In the genomic region with DNA sequence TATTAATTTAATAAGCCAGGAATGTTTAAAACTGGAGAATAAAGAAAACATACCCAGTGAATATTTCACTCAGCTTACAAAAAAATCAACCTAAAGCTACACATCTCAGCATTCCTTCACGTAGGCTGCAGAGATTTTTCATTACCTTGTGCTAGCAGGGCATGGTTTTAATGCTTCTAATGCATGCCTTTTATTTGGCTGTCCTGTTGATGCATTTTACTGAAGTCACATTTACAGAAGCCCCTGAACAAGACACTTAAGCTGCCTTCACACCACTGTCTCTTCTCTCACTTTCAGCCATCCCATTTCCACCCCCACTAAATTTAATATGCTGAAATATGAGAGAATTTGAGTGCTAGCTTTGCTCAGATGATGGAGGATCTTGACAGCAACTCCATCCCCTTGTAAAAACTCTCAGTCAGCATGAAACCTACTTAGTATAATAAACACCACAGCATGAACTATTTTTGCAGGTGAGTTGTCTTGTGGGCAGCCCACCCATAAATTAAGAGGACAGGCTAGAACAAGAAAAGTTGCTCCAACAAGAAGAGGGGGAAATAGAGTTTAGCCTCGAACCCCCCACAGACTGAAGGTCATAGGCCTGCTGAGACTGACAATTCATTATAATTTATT, we compare ENCODE assay signal across 23 cellular contexts.
"Had no signal": no experiment of that assay in that cellular context is flagged by ENCODE, and none has a peak within 500 bp of the region (broad histone marks: within the 10 kb centered on the region; RNA-seq: fewer than 3 reads in every experiment).

No MANE protein-coding gene starts in this region.

- H3K36me3 ChIP-seq: left lung, pancreas, prostate gland, uterus had no signal

- H3K4me1 ChIP-seq: left lung, pancreas, prostate gland, uterus had no signal

- H3K4me3 ChIP-seq: left lung, lung, mucosa of descending colon, pancreas, prostate gland, skin epidermis, uterus had no signal

- H3K9me3 ChIP-seq: left lung, mucosa of descending colon, pancreas, prostate gland, uterus had no signal

- DNase-seq: activated CD4-positive, alpha-beta T cell treated with anti-CD3 and anti-CD28 coated beads, Interleukin-2, amount 50 U/mL, for 1 hour; activated CD8-positive, alpha-beta T cell treated with anti-CD3 and anti-CD28 coated beads for 36 hours; activated naive CD8-positive, alpha-beta T cell treated with anti-CD3 and anti-CD28 coated beads, Interleukin-2, amount 50 U/mL, for 24 hours; activated T-cell treated with anti-CD3 and anti-CD28 coated beads, Interleukin-2, amount 50 U/mL, for 48 hours; amygdala; effector memory CD4-positive, alpha-beta T cell; kidney glomerular epithelial cell; left lung; mucosa of descending colon; pancreas; retina; stimulated activated CD4-positive, alpha-beta T cell treated with anti-CD3 and anti-CD28 coated beads, Interleukin-4, amount 100 ng/mL, for 4 hours; stimulated activated CD8-positive, alpha-beta memory T cell treated with anti-CD3 and anti-CD28 coated beads, Interleukin-4, amount 100 ng/mL, for 48 hours; stimulated activated naive CD8-positive, alpha-beta T cell treated with anti-CD3 and anti-CD28 coated beads, Interleukin-15, amount 100 ng/mL, for 72 hours; substantia nigra; T-helper 2 cell; uterus had no signal

- H3K27me3 ChIP-seq: left lung, uterus had no signal

- ATAC-seq: activated CD8-positive, alpha-beta T cell treated with anti-CD3 and anti-CD28 coated beads for 36 hours; activated naive CD8-positive, alpha-beta T cell treated with anti-CD3 and anti-CD28 coated beads, Interleukin-2, amount 50 U/mL, for 24 hours; left lung; mucosa of descending colon; natural killer cell treated with Interleukin-12 subunit alpha and Interleukin-12 subunit beta and Interleukin-15 and Interleukin-18, amount 100 ng/mL, for 72 hours; pancreas; sciatic nerve; stimulated activated memory B cell treated with anti-CD40 and anti-IgM and Interleukin-4, amounts not matched to agents 10 μg/mL and 1 μg/mL and 100 μg/mL, for 72 hours; stimulated activated naive CD8-positive, alpha-beta T cell treated with anti-CD3 and anti-CD28 coated beads, Interleukin-15, amount 100 ng/mL, for 72 hours had no signal

- H3K27ac ChIP-seq: left lung, pancreas, prostate gland, skin epidermis, uterus had no signal
